15 cellular contexts compared by ENCODE assay signal in the genomic region with DNA sequence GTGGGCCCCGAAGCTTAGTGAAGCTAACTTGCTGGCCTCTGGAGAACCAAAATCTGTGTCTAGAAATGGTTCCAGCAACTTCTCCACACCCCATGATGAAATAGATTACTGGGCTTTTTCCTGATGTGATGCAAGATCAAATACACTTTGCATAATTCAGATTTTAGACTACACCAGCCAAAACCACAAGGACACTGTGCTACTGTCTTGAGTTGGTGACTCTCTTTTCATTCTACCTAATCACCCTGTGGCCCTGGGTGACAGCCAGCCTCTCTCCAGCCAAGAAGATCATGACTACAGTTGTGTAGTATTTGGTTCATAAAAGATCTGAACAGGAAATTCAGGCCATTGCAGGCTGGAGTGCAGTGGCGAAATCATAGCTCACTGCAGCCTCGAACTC. TPM values are rescaled to one million over a fixed set of nuclear protein-coding genes. Genes with fewer than 3 reads are reported as not detected.
A peak's percentile ranks its signal among the peaks of the same experiment; 100 is the strongest.
DNase-seq lines count a peak whose midpoint lies in the region; ATAC-seq and TF ChIP-seq lines count a peak whose summit lies in the region.
"Had no signal": no experiment of that assay in that cellular context is flagged by ENCODE, and none has a peak within 500 bp of the region (broad histone marks: within the 10 kb centered on the region; RNA-seq: fewer than 3 reads in every experiment).

No MANE protein-coding gene starts in this region.

- H3K4me3 Mint-ChIP-seq in WTC11: no peak overlapping the region
- H3K4me3 Mint-ChIP-seq: activated naive CD4-positive, alpha-beta T cell treated with anti-CD3 and anti-CD28 coated beads, Interleukin-2, amount 10 ng/mL, durations not matched to agents 7 days and 5 days had no signal

- peak in 1 of 2 donors; percentile 10 for TF ChIP-seq RAD21 in liver (IDR thresholded peaks at IDR 0.05)

- POLR2A ChIA-PET in WTC11 (lab: Charles Lee): no interaction called here

- H3K4me3 ChIP-seq in HL-60 (replicated peaks; ENCODE audit: insufficient read depth, low read length) (no peak overlapping the region), liver (ENCODE audit: low read depth in 1 of 3, low read length in 3 of 3) (no peak overlapping the region), vagina (no peak overlapping the region)
- H3K4me3 ChIP-seq: thyroid gland had no signal

- TF ChIP-seq CTCF in C4-2B (conservative IDR thresholded peaks at IDR 0.05) (no peak), HL-60 (IDR thresholded peaks at IDR 0.05; ENCODE audit: insufficient read depth, low read length) (no peak), WTC11 (IDR thresholded peaks at IDR 0.05) (no peak), liver (IDR thresholded peaks at IDR 0.05; ENCODE audit: low read depth, low read length, missing input control) (no peak), vagina (IDR thresholded peaks at IDR 0.05) (no peak)

- peak overlapping the region; percentile 60 for H3K27ac ChIP-seq in C4-2B
- no peak overlapping the region for H3K27ac ChIP-seq in HL-60 (replicated peaks)
- H3K27ac ChIP-seq in liver (ENCODE audit: low read depth in 1 of 2, low read length in 2 of 2): peak overlapping the region; percentile 67 to 88
- H3K27ac ChIP-seq in vagina: no peak overlapping the region
- H3K27ac ChIP-seq: thyroid gland, VCaP had no signal

- H3K9me3 ChIP-seq in liver (ENCODE audit: control insufficient read depth in 4 of 4, low read length in 3 of 4): no peaks in the 10 kb centered on the region
- H3K9me3 ChIP-seq in vagina: no peaks in the 10 kb centered on the region
- H3K9me3 ChIP-seq: thyroid gland had no signal

- H3K4me1 ChIP-seq in liver (ENCODE audit: control insufficient read depth in 4 of 4, insufficient read depth in 4 of 4, low read length in 3 of 4) (peaks cover 3 to 26% (median 13%) of the 10 kb centered on the region in 4 donors), vagina (no peaks in the 10 kb centered on the region)
- H3K4me1 ChIP-seq: thyroid gland had no signal

- peak; percentile 27 to 57 for DNase-seq in HL-60 (ENCODE audit: low read depth in 1 of 2, low spot score in 1 of 2)
- DNase-seq in WTC11 (ENCODE audit: low spot score): no peak
- no peak for DNase-seq in vagina (ENCODE audit: extremely low spot score in 2 of 2)
- no peak for DNase-seq in A172 (ENCODE audit: low spot score)
- DNase-seq: activated naive CD4-positive, alpha-beta T cell treated with anti-CD3 and anti-CD28 coated beads, Interleukin-2, amount 10 ng/mL, durations not matched to agents 7 days and 5 days; DMS153; effector memory CD4-positive, alpha-beta T cell; NCI-H82; stimulated activated CD4-positive, alpha-beta T cell treated with anti-CD3 and anti-CD28 coated beads, Interleukin-4, amount 100 ng/mL, for 4 hours had no signal

- CTCF ChIA-PET in WTC11 (lab: Charles Lee): no interaction called here

- H3K9me3 Mint-ChIP-seq in WTC11: peaks cover 51% of the 10 kb centered on the region

- peaks cover 3% of the 10 kb centered on the region; the same call in 1 of the 2 replicates for H3K4me1 Mint-ChIP-seq in WTC11
- H3K4me1 Mint-ChIP-seq: activated naive CD4-positive, alpha-beta T cell treated with anti-CD3 and anti-CD28 coated beads, Interleukin-2, amount 10 ng/mL, durations not matched to agents 7 days and 5 days had no signal

- intact Hi-C loops in vagina (cut with DNase I): no loop called here

- no peak overlapping the region for H3K9ac ChIP-seq in liver (ENCODE audit: low read depth in 1 of 2, low read length in 2 of 2)

- 46% methylated on average over 3 of the region's 3 CpGs for whole genome bisulfite sequencing in liver

- no peaks in the 10 kb centered on the region for H3K36me3 ChIP-seq in liver (ENCODE audit: control insufficient read depth in 4 of 4, insufficient read depth in 3 of 4, low read depth in 1 of 4, low read length in 3 of 4)
- no peaks in the 10 kb centered on the region for H3K36me3 ChIP-seq in vagina
- H3K36me3 ChIP-seq: thyroid gland had no signal

- peaks cover 28% of the 10 kb centered on the region for H3K27me3 Mint-ChIP-seq in WTC11 (ENCODE audit: low read depth)

- H3K27me3 ChIP-seq in HL-60 (ENCODE audit: insufficient read depth, poor library complexity, severe bottlenecking) (no peaks in the 10 kb centered on the region), liver (ENCODE audit: control insufficient read depth in 4 of 4, insufficient read depth in 4 of 4, low read length in 3 of 4) (no peaks in the 10 kb centered on the region), vagina (no peaks in the 10 kb centered on the region)
- H3K27me3 ChIP-seq: thyroid gland had no signal

- no peak overlapping the region for H3K27ac Mint-ChIP-seq in WTC11
- H3K27ac Mint-ChIP-seq: activated naive CD4-positive, alpha-beta T cell treated with anti-CD3 and anti-CD28 coated beads, Interleukin-2, amount 10 ng/mL, durations not matched to agents 7 days and 5 days had no signal

- H3K36me3 Mint-ChIP-seq in WTC11: peaks cover 31% of the 10 kb centered on the region
- H3K36me3 Mint-ChIP-seq: activated naive CD4-positive, alpha-beta T cell treated with anti-CD3 and anti-CD28 coated beads, Interleukin-2, amount 10 ng/mL, durations not matched to agents 7 days and 5 days had no signal

- no peak for TF ChIP-seq POLR2A in vagina (IDR thresholded peaks at IDR 0.05)

- ATAC-seq in WTC11 (no peak), GM21381 (IDR thresholded peaks at IDR 0.05; ENCODE audit: unreplicated experiment) (no peak), HG03521 (IDR thresholded peaks at IDR 0.05; ENCODE audit: unreplicated experiment) (no peak)

TF ChIP-seq in WTC11, 78 proteins besides CTCF, POLR2A, EP300 and RAD21:
- peak; percentile 89 for TF ChIP-seq GABPB1 (CRISPR knock-in tag; IDR thresholded peaks at IDR 0.05)
- TF ChIP-seq, protein P1, sequence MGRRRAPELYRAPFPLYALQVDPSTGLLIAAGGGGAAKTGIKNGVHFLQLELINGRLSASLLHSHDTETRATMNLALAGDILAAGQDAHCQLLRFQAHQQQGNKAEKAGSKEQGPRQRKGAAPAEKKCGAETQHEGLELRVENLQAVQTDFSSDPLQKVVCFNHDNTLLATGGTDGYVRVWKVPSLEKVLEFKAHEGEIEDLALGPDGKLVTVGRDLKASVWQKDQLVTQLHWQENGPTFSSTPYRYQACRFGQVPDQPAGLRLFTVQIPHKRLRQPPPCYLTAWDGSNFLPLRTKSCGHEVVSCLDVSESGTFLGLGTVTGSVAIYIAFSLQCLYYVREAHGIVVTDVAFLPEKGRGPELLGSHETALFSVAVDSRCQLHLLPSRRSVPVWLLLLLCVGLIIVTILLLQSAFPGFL (CRISPR knock-in tag; IDR thresholded peaks at IDR 0.05; ENCODE audit: borderline replicate concordance): no peak
TF ChIP-seq in WTC11: peak in this region for 1.

TF ChIP-seq in liver, 16 proteins besides CTCF, POLR2A, EP300 and RAD21 (continues in another document):
- TF ChIP-seq RXRA (IDR thresholded peaks at IDR 0.05): peak; percentile 31 to 72
- TF ChIP-seq EGR1 (IDR thresholded peaks at IDR 0.05; ENCODE audit: low read depth in 2 of 2): peak in 1 of 2 donors; percentile 20
- TF ChIP-seq, protein P2, sequence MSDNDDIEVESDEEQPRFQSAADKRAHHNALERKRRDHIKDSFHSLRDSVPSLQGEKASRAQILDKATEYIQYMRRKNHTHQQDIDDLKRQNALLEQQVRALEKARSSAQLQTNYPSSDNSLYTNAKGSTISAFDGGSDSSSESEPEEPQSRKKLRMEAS (IDR thresholded peaks at IDR 0.05): no peak
- TF ChIP-seq, protein P3, sequence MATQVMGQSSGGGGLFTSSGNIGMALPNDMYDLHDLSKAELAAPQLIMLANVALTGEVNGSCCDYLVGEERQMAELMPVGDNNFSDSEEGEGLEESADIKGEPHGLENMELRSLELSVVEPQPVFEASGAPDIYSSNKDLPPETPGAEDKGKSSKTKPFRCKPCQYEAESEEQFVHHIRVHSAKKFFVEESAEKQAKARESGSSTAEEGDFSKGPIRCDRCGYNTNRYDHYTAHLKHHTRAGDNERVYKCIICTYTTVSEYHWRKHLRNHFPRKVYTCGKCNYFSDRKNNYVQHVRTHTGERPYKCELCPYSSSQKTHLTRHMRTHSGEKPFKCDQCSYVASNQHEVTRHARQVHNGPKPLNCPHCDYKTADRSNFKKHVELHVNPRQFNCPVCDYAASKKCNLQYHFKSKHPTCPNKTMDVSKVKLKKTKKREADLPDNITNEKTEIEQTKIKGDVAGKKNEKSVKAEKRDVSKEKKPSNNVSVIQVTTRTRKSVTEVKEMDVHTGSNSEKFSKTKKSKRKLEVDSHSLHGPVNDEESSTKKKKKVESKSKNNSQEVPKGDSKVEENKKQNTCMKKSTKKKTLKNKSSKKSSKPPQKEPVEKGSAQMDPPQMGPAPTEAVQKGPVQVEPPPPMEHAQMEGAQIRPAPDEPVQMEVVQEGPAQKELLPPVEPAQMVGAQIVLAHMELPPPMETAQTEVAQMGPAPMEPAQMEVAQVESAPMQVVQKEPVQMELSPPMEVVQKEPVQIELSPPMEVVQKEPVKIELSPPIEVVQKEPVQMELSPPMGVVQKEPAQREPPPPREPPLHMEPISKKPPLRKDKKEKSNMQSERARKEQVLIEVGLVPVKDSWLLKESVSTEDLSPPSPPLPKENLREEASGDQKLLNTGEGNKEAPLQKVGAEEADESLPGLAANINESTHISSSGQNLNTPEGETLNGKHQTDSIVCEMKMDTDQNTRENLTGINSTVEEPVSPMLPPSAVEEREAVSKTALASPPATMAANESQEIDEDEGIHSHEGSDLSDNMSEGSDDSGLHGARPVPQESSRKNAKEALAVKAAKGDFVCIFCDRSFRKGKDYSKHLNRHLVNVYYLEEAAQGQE (IDR thresholded peaks at IDR 0.05): no peak
- TF ChIP-seq HNF4A (conservative IDR thresholded peaks at IDR 0.05): peak; percentile 61 to 66
- no peak for TF ChIP-seq TAF1 (conservative IDR thresholded peaks at IDR 0.05)

RNA-seq across cellular contexts. Expression of a gene that starts 22.2 kb away (rescaled TPM):
- total RNA-seq in WTC11 (2021) (1.6 to 2.7 TPM (median 1.8 TPM) in 3 replicates), liver (100 to 1,000 TPM in 1 of 2 donors, 10 to 100 TPM in 1; 99.5 to 952 TPM), vagina (2.7 TPM)
- polyA plus RNA-seq in liver: 1,000 to 10,000 TPM; 1,348 to 2,721 TPM
- total RNA-seq in A172 (2014; rRNA removed; shearing (Covaris generic)): not detected in 2 replicates

RNA-seq across cellular contexts. Expression of a gene that starts 24.2 kb away (rescaled TPM):
- total RNA-seq in WTC11 (2021) (2.9 to 3.7 TPM (median 3.4 TPM) in 3 replicates), liver (under 1 TPM; 0.08 to 0.09 TPM), vagina (not detected)
- polyA plus RNA-seq in liver: 1 to 10 TPM in 1 of 2 donors, under 1 TPM in 1; 0.20 to 1.3 TPM
- total RNA-seq in A172 (2014; rRNA removed; shearing (Covaris generic)): not detected in 2 replicates
- total RNA-seq: thyroid gland had no signal

RNA-seq across cellular contexts. Expression of a gene that starts 34.3 kb away (rescaled TPM):
- total RNA-seq in WTC11 (2021) (6.6 to 9.8 TPM (median 9.3 TPM) in 3 replicates), liver (10 to 100 TPM; 16.2 to 23.0 TPM), vagina (33.1 TPM)
- polyA plus RNA-seq in liver: 10 to 100 TPM; 11.9 to 13.1 TPM
- 11.1 and 12.7 TPM in 2 replicates for total RNA-seq in A172 (2014; rRNA removed; shearing (Covaris generic))

Comparison
In these comparisons a context has a peak if more than half of its experiments do, and no peak if none do; other contexts are left out.
1. H3K27ac ChIP-seq: peak in C4-2B (single experiment) and liver (2 of 2); none in HL-60 (single experiment) and vagina (single experiment).
2. DNase-seq: peak in HL-60 (2 of 2); none in WTC11 (single experiment), vagina (0 of 2) and A172 (single experiment).
3. RNA of a gene that starts 22.2 kb away (total RNA-seq): 99.5 to 952 TPM in liver; 2.7 TPM in vagina (single experiment), 1.6 to 2.7 TPM in WTC11 and not detected in A172; every median in the first group is over 10 times any median in the second.